In genomic region chr1:4675454-4676186, GRCh38 we compare ENCODE assay signal across 27 cellular contexts. TPM values are rescaled to one million over a fixed set of nuclear protein-coding genes. Genes with fewer than 3 reads are reported as not detected.
"Had no signal": no experiment of that assay in that cellular context is flagged by ENCODE, and none has a peak within 500 bp of the region (broad histone marks: within the 10 kb centered on the region; RNA-seq: fewer than 3 reads in every experiment).

No MANE protein-coding gene starts in this region.

- H3K4me2 ChIP-seq: KMS-11, PC-9 had no signal

- H3K4me1 ChIP-seq: Peyer's patch, SJCRH30 had no signal

- H3K27me3 ChIP-seq: Peyer's patch had no signal

- H3K9me3 ChIP-seq: SJCRH30 had no signal

- DNase-seq: Kasumi-1, MM.1S, MV-4-11, NCI-H1048, NCI-H1105, NCI-H1417, NCI-H1436 treated with DMSO at 0.1 percent for 48 hours, NCI-H1694, NCI-H187 treated with DMSO at 0.1 percent for 48 hours, NCI-H2081, NCI-H2107, NCI-H2227 treated with DMSO at 0.1 percent for 48 hours, NCI-H446, NCI-H510A, NCI-H524 treated with DMSO at 0.1 percent for 48 hours, NCI-H69, NCI-H774, OCI-M1, PC-9, Peyer's patch, SHP77 treated with DMSO at 0.1 percent for 48 hours, SJCRH30 had no signal

- H2AFZ ChIP-seq: PC-9 had no signal

- H3K36me3 ChIP-seq: Peyer's patch, SJCRH30 had no signal

- H3K27ac ChIP-seq: HL-60, KMS-11, PC-9, Peyer's patch, SJCRH30 had no signal

- H3K4me3 ChIP-seq: K562, PC-9, Peyer's patch, SJCRH30 had no signal

RNA-seq across cellular contexts. Expression of gene AJAP1, which starts 21.2 kb away (rescaled TPM):
- total RNA-seq: K562, M059J, PC-9, Right ventricle myocardium inferior, SJCRH30 had no signal
